10 cellular contexts compared by ENCODE assay signal in genomic region chr21:14862794-14863720, GRCh38.
A peak's percentile ranks its signal among the peaks of the same experiment; 100 is the strongest.
DNase-seq lines count a peak whose midpoint lies in the region; ATAC-seq and TF ChIP-seq lines count a peak whose summit lies in the region.
"Had no signal": no experiment of that assay in that cellular context is flagged by ENCODE, and none has a peak within 500 bp of the region (broad histone marks: within the 10 kb centered on the region; RNA-seq: fewer than 3 reads in every experiment).

No MANE protein-coding gene starts in this region.

- H3K4me1 Mint-ChIP-seq in stimulated activated naive CD8-positive, alpha-beta T cell treated with anti-CD3 and anti-CD28 coated beads, Interleukin-15, amount 100 ng/mL, for 72 hours, result peaks cover 12% of the 10 kb centered on the region

- H3K27me3 ChIP-seq in WERI-Rb-1 (ENCODE audit: insufficient read depth, low read depth, severe bottlenecking), result no peaks in the 10 kb centered on the region

- H3K9me3 ChIP-seq in WERI-Rb-1 (ENCODE audit: severe bottlenecking), result no peaks in the 10 kb centered on the region

- no peak overlapping the region for H3K27ac Mint-ChIP-seq in stimulated activated naive CD8-positive, alpha-beta T cell treated with anti-CD3 and anti-CD28 coated beads, Interleukin-15, amount 100 ng/mL, for 72 hours

- TF ChIP-seq CTCF in WERI-Rb-1 (IDR thresholded peaks at IDR 0.05; ENCODE audit: low read depth, low read length), result 0 out of 2 replicates have a peak, but pooled peaks have one; percentile 14

- no peaks in the 10 kb centered on the region for H3K36me3 ChIP-seq in WERI-Rb-1

- peaks cover 0 to 15% of the 10 kb centered on the region in 2 donors for H3K9me3 Mint-ChIP-seq in stimulated activated naive CD8-positive, alpha-beta T cell treated with anti-CD3 and anti-CD28 coated beads, Interleukin-15, amount 100 ng/mL, for 72 hours

- DNase-seq in stimulated activated naive CD8-positive, alpha-beta T cell treated with anti-CD3 and anti-CD28 coated beads, Interleukin-15, Interleukin-2, amounts not matched to agents 100 U/mL and 50 U/mL, for 24 hours, result peak; percentile 26
- no peak for DNase-seq in stimulated activated naive CD8-positive, alpha-beta T cell treated with anti-CD3 and anti-CD28 coated beads, Interleukin-15, amount 100 ng/mL, for 72 hours
- DNase-seq in WERI-Rb-1 (no peak), iris pigment epithelial cell (ENCODE audit: low read depth) (peak; percentile 62), mucosa of gallbladder (ENCODE audit: low spot score) (no peak), SHP77 treated with DMSO at 0.1 percent for 48 hours (lab: John Stamatoyannopoulos, UW) (no peak)
- DNase-seq: NCI-H446 treated with DMSO at 0.1 percent for 48 hours had no signal

- no peak for ATAC-seq in stimulated activated naive CD8-positive, alpha-beta T cell treated with anti-CD3 and anti-CD28 coated beads, Interleukin-15, Interleukin-2, amounts not matched to agents 100 U/mL and 50 U/mL, for 24 hours
- no peak for ATAC-seq in stimulated activated naive CD8-positive, alpha-beta T cell treated with anti-CD3 and anti-CD28 coated beads, Interleukin-15, amount 100 ng/mL, for 72 hours
- ATAC-seq in HG03469 (IDR thresholded peaks at IDR 0.05; ENCODE audit: unreplicated experiment) (no peak), HG03521 (IDR thresholded peaks at IDR 0.05; ENCODE audit: unreplicated experiment) (no peak)

- no peak overlapping the region for H3K27ac ChIP-seq in WERI-Rb-1
- H3K27ac ChIP-seq: epithelial cell of prostate had no signal

- no peak overlapping the region for H3K4me3 Mint-ChIP-seq in stimulated activated naive CD8-positive, alpha-beta T cell treated with anti-CD3 and anti-CD28 coated beads, Interleukin-15, amount 100 ng/mL, for 72 hours

- H3K4me3 ChIP-seq in WERI-Rb-1 (ENCODE audit: low read depth, low read length), result no peak overlapping the region

- no peaks in the 10 kb centered on the region for H3K27me3 Mint-ChIP-seq in stimulated activated naive CD8-positive, alpha-beta T cell treated with anti-CD3 and anti-CD28 coated beads, Interleukin-15, amount 100 ng/mL, for 72 hours

Comparison
In these comparisons a context has a peak if more than half of its experiments do, and no peak if none do; other contexts are left out.
1. DNase-seq: peak in stimulated activated naive CD8-positive, alpha-beta T cell treated with anti-CD3 and anti-CD28 coated beads, Interleukin-15, Interleukin-2, amounts not matched to agents 100 U/mL and 50 U/mL, for 24 hours (single experiment) and iris pigment epithelial cell (single experiment); none in stimulated activated naive CD8-positive, alpha-beta T cell treated with anti-CD3 and anti-CD28 coated beads, Interleukin-15, amount 100 ng/mL, for 72 hours (0 of 2), WERI-Rb-1 (single experiment), mucosa of gallbladder (single experiment) and SHP77 treated with DMSO at 0.1 percent for 48 hours (single experiment).